ENCODE assay signal across 1 cellular context in the genomic region with DNA sequence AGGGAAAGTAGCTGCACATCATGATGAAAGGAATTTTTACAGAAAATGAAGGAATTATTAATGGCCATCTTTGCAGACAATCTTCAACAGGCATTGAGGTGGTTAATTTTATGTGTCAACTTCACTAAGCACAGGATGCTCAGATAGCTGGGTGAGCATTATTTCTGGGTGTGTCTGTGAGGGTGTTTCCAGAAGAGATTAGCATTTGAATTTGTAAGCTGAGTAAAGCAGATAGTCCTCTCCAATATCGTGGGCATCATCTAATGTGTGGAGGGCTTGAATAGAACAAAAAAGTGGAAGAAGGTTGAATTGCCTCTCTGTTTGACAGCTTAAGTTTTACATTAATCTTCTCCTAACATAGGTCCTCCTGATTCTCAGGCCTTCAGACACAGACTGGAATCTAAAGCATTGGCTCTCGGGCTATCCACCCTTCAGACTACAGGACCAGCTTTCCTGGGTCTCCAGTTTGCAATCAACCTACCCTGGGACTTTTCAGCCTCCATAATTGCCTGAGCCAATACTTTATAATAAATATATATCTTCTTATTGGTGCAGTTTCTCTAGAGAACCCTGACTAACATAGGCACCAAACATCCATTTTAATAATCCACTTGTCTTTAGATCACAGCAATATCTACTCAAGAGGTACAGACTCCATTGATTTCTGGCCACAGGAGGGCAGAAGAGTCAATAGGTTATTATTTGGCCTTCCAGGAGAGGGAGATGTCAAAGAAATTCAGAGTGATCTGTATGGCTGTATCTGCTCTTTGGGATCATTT.
TF ChIP-seq lines count a peak whose summit lies in the region.

No MANE protein-coding gene starts in this region.

TF ChIP-seq in K562, 482 proteins besides CTCF, POLR2A, EP300 and RAD21 (continued from another document and continues in another):
- TF ChIP-seq, protein P1, sequence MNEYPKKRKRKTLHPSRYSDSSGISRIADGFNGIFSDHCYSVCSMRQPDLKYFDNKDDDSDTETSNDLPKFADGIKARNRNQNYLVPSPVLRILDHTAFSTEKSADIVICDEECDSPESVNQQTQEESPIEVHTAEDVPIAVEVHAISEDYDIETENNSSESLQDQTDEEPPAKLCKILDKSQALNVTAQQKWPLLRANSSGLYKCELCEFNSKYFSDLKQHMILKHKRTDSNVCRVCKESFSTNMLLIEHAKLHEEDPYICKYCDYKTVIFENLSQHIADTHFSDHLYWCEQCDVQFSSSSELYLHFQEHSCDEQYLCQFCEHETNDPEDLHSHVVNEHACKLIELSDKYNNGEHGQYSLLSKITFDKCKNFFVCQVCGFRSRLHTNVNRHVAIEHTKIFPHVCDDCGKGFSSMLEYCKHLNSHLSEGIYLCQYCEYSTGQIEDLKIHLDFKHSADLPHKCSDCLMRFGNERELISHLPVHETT (CRISPR knock-in tag; conservative IDR thresholded peaks at IDR 0.05 in 1 of 2, IDR thresholded peaks at IDR 0.05 in 1 of 2) = peak in 1 of 2 experiments; percentile 47; a peak in 1 of 4 replicates
- TF ChIP-seq HOXB6 (CRISPR knock-in tag; IDR thresholded peaks at IDR 0.05; ENCODE audit: borderline replicate concordance) = no peak
- TF ChIP-seq, protein P2, sequence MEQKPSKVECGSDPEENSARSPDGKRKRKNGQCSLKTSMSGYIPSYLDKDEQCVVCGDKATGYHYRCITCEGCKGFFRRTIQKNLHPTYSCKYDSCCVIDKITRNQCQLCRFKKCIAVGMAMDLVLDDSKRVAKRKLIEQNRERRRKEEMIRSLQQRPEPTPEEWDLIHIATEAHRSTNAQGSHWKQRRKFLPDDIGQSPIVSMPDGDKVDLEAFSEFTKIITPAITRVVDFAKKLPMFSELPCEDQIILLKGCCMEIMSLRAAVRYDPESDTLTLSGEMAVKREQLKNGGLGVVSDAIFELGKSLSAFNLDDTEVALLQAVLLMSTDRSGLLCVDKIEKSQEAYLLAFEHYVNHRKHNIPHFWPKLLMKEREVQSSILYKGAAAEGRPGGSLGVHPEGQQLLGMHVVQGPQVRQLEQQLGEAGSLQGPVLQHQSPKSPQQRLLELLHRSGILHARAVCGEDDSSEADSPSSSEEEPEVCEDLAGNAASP (IDR thresholded peaks at IDR 0.05) = no peak
- no peak for TF ChIP-seq MTA3 (IDR thresholded peaks at IDR 0.05; ENCODE audit: borderline replicate concordance)
- TF ChIP-seq, protein P3, sequence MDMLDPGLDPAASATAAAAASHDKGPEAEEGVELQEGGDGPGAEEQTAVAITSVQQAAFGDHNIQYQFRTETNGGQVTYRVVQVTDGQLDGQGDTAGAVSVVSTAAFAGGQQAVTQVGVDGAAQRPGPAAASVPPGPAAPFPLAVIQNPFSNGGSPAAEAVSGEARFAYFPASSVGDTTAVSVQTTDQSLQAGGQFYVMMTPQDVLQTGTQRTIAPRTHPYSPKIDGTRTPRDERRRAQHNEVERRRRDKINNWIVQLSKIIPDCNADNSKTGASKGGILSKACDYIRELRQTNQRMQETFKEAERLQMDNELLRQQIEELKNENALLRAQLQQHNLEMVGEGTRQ (CRISPR knock-in tag; IDR thresholded peaks at IDR 0.05) = no peak
- no peak for TF ChIP-seq KHSRP (IDR thresholded peaks at IDR 0.05)
- TF ChIP-seq TCF7L2 (IDR thresholded peaks at IDR 0.05; ENCODE audit: low read depth, low read length) = no peak
- TF ChIP-seq RBM17 (IDR thresholded peaks at IDR 0.05; ENCODE audit: borderline replicate concordance, low read depth, low read length) = no peak
- peak; percentile 19; the same call in 1 of the 2 replicates for TF ChIP-seq SMARCA4 (IDR thresholded peaks at IDR 0.05)
- no peak for TF ChIP-seq ILF3 (IDR thresholded peaks at IDR 0.05; ENCODE audit: borderline replicate concordance)
- TF ChIP-seq TEAD4 (IDR thresholded peaks at IDR 0.05; ENCODE audit: low read length) = peak; percentile 77
- TF ChIP-seq TEAD4 (CRISPR knock-in tag; IDR thresholded peaks at IDR 0.05; ENCODE audit: borderline replicate concordance) = no peak
- TF ChIP-seq ZNF146 (CRISPR knock-in tag; IDR thresholded peaks at IDR 0.05; ENCODE audit: unreplicated experiment) = no peak
- no peak for TF ChIP-seq ZNF274 (IDR thresholded peaks at IDR 0.05; ENCODE audit: borderline replicate concordance, low read depth, low read length)
- no peak for TF ChIP-seq DDX20 (tag; IDR thresholded peaks at IDR 0.05; ENCODE audit: low read depth)
- peak; percentile 12 for TF ChIP-seq CCNT2 (IDR thresholded peaks at IDR 0.05; ENCODE audit: borderline replicate concordance, extremely low read depth, insufficient read length, low read depth, low read length)
- no peak for TF ChIP-seq NCOR1 (IDR thresholded peaks at IDR 0.05)
- no peak for TF ChIP-seq GABPB1 (CRISPR knock-in tag; IDR thresholded peaks at IDR 0.05)
- TF ChIP-seq NBN (IDR thresholded peaks at IDR 0.05; ENCODE audit: low read depth) = no peak
- peak; percentile 81 for TF ChIP-seq CBFA2T3 (IDR thresholded peaks at IDR 0.05)
- TF ChIP-seq, protein P4, sequence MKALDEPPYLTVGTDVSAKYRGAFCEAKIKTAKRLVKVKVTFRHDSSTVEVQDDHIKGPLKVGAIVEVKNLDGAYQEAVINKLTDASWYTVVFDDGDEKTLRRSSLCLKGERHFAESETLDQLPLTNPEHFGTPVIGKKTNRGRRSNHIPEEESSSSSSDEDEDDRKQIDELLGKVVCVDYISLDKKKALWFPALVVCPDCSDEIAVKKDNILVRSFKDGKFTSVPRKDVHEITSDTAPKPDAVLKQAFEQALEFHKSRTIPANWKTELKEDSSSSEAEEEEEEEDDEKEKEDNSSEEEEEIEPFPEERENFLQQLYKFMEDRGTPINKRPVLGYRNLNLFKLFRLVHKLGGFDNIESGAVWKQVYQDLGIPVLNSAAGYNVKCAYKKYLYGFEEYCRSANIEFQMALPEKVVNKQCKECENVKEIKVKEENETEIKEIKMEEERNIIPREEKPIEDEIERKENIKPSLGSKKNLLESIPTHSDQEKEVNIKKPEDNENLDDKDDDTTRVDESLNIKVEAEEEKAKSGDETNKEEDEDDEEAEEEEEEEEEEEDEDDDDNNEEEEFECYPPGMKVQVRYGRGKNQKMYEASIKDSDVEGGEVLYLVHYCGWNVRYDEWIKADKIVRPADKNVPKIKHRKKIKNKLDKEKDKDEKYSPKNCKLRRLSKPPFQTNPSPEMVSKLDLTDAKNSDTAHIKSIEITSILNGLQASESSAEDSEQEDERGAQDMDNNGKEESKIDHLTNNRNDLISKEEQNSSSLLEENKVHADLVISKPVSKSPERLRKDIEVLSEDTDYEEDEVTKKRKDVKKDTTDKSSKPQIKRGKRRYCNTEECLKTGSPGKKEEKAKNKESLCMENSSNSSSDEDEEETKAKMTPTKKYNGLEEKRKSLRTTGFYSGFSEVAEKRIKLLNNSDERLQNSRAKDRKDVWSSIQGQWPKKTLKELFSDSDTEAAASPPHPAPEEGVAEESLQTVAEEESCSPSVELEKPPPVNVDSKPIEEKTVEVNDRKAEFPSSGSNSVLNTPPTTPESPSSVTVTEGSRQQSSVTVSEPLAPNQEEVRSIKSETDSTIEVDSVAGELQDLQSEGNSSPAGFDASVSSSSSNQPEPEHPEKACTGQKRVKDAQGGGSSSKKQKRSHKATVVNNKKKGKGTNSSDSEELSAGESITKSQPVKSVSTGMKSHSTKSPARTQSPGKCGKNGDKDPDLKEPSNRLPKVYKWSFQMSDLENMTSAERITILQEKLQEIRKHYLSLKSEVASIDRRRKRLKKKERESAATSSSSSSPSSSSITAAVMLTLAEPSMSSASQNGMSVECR (CRISPR knock-in tag; IDR thresholded peaks at IDR 0.05) = no peak
- TF ChIP-seq, protein P5, sequence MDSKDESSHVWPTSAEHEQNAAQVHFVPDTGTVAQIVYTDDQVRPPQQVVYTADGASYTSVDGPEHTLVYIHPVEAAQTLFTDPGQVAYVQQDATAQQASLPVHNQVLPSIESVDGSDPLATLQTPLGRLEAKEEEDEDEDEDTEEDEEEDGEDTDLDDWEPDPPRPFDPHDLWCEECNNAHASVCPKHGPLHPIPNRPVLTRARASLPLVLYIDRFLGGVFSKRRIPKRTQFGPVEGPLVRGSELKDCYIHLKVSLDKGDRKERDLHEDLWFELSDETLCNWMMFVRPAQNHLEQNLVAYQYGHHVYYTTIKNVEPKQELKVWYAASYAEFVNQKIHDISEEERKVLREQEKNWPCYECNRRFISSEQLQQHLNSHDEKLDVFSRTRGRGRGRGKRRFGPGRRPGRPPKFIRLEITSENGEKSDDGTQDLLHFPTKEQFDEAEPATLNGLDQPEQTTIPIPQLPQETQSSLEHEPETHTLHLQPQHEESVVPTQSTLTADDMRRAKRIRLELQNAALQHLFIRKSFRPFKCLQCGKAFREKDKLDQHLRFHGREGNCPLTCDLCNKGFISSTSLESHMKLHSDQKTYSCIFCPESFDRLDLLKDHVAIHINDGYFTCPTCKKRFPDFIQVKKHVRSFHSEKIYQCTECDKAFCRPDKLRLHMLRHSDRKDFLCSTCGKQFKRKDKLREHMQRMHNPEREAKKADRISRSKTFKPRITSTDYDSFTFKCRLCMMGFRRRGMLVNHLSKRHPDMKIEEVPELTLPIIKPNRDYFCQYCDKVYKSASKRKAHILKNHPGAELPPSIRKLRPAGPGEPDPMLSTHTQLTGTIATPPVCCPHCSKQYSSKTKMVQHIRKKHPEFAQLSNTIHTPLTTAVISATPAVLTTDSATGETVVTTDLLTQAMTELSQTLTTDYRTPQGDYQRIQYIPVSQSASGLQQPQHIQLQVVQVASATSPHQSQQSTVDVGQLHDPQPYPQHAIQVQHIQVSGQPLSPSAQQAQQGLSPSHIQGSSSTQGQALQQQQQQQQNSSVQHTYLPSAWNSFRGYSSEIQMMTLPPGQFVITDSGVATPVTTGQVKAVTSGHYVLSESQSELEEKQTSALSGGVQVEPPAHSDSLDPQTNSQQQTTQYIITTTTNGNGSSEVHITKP (IDR thresholded peaks at IDR 0.05; ENCODE audit: partially characterized antibody) = peak; percentile 38
- TF ChIP-seq ZNF436 (CRISPR knock-in tag; IDR thresholded peaks at IDR 0.05) = no peak
- TF ChIP-seq, protein P6, sequence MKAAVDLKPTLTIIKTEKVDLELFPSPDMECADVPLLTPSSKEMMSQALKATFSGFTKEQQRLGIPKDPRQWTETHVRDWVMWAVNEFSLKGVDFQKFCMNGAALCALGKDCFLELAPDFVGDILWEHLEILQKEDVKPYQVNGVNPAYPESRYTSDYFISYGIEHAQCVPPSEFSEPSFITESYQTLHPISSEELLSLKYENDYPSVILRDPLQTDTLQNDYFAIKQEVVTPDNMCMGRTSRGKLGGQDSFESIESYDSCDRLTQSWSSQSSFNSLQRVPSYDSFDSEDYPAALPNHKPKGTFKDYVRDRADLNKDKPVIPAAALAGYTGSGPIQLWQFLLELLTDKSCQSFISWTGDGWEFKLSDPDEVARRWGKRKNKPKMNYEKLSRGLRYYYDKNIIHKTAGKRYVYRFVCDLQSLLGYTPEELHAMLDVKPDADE (conservative IDR thresholded peaks at IDR 0.05; ENCODE audit: control insufficient read depth, low read depth, low read length) = no peak
- TF ChIP-seq SMAD3 (CRISPR knock-in tag; conservative IDR thresholded peaks at IDR 0.05) = no peak
- no peak for TF ChIP-seq WHSC1 (IDR thresholded peaks at IDR 0.05; ENCODE audit: low read length)
- TF ChIP-seq CAMTA2 (CRISPR knock-in tag; conservative IDR thresholded peaks at IDR 0.05) = no peak
- TF ChIP-seq ZNF41 (CRISPR knock-in tag; conservative IDR thresholded peaks at IDR 0.05) = no peak
- TF ChIP-seq ZNF589 (CRISPR knock-in tag; IDR thresholded peaks at IDR 0.05; ENCODE audit: low read depth) = no peak
- TF ChIP-seq ZNF431 (CRISPR knock-in tag; IDR thresholded peaks at IDR 0.05) = no peak
- TF ChIP-seq PRPF4 (IDR thresholded peaks at IDR 0.05; ENCODE audit: insufficient read depth, low read depth, low read length, poor library complexity, severe bottlenecking) = no peak
- TF ChIP-seq ZFX (CRISPR knock-in tag; IDR thresholded peaks at IDR 0.05) = no peak
- TF ChIP-seq, protein P7, sequence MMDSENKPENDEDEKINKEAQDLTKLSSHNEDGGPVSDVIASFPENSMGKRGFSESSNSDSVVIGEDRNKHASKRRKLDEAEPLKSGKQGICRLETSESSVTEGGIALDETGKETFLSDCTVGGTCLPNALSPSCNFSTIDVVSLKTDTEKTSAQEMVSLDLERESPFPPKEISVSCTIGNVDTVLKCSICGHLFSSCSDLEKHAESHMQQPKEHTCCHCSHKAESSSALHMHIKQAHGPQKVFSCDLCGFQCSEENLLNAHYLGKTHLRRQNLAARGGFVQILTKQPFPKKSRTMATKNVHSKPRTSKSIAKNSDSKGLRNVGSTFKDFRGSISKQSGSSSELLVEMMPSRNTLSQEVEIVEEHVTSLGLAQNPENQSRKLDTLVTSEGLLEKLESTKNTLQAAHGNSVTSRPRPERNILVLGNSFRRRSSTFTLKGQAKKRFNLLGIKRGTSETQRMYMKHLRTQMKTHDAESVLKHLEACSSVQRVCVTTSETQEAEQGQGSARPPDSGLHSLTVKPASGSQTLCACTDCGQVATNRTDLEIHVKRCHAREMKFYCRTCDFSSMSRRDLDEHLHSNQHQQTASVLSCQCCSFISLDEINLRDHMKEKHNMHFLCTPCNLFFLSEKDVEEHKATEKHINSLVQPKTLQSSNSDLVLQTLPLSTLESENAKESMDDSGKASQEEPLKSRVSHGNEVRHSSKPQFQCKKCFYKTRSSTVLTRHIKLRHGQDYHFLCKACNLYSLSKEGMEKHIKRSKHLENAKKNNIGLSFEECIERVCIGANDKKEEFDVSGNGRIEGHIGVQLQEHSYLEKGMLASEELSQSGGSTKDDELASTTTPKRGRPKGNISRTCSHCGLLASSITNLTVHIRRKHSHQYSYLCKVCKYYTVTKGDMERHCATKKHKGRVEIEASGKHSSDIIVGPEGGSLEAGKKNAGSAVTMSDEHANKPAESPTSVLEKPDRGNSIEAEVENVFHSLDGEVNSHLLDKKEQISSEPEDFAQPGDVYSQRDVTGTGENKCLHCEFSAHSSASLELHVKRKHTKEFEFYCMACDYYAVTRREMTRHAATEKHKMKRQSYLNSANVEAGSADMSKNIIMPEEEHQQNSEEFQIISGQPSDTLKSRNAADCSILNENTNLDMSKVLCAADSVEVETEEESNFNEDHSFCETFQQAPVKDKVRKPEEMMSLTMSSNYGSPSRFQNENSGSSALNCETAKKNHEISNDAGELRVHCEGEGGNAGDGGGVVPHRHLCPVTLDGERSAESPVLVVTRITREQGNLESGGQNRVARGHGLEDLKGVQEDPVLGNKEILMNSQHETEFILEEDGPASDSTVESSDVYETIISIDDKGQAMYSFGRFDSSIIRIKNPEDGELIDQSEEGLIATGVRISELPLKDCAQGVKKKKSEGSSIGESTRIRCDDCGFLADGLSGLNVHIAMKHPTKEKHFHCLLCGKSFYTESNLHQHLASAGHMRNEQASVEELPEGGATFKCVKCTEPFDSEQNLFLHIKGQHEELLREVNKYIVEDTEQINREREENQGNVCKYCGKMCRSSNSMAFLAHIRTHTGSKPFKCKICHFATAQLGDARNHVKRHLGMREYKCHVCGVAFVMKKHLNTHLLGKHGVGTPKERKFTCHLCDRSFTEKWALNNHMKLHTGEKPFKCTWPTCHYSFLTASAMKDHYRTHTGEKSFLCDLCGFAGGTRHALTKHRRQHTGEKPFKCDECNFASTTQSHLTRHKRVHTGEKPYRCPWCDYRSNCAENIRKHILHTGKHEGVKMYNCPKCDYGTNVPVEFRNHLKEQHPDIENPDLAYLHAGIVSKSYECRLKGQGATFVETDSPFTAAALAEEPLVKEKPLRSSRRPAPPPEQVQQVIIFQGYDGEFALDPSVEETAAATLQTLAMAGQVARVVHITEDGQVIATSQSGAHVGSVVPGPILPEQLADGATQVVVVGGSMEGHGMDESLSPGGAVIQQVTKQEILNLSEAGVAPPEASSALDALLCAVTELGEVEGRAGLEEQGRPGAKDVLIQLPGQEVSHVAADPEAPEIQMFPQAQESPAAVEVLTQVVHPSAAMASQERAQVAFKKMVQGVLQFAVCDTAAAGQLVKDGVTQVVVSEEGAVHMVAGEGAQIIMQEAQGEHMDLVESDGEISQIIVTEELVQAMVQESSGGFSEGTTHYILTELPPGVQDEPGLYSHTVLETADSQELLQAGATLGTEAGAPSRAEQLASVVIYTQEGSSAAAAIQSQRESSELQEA (IDR thresholded peaks at IDR 0.05; ENCODE audit: low read depth) = no peak
- no peak for TF ChIP-seq ZNF57 (CRISPR knock-in tag; IDR thresholded peaks at IDR 0.05)
- no peak for TF ChIP-seq TBL1XR1 (IDR thresholded peaks at IDR 0.05; ENCODE audit: low read length in 2 of 2)
- TF ChIP-seq CHD2 (IDR thresholded peaks at IDR 0.05; ENCODE audit: low read depth, low read length) = no peak
